In the genomic region with DNA sequence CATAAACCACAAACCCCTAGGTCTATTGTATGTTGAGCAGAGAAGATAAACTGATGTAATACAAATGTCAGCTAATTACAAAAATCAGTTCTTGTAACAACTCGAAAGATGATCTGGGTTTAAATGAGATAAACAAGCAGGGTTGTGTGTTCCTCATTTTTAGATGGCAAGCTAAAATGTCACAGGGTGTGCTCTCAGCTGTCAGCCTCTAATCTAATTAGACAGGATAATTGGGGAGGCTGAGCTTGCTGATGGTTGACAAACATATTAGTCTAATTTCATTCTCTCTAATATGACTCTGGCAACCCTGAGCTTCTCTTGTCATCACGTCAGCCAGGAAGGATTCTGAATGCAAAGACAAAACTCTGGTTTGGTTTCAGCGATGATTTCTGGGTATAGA, we compare ENCODE assay signal across 18 cellular contexts.
DNase-seq lines count a peak whose midpoint lies in the region; TF ChIP-seq lines count a peak whose summit lies in the region.
"Had no signal": no experiment of that assay in that cellular context is flagged by ENCODE, and none has a peak within 500 bp of the region (broad histone marks: within the 10 kb centered on the region; RNA-seq: fewer than 3 reads in every experiment).

No MANE protein-coding gene starts in this region.

- TF ChIP-seq CTCF in WERI-Rb-1 (IDR thresholded peaks at IDR 0.05; ENCODE audit: low read depth, low read length) (no peak), mesothelial cell of epicardium (IDR thresholded peaks at IDR 0.05; ENCODE audit: unreplicated experiment) (no peak)

- no peaks in the 10 kb centered on the region for H3K27me3 ChIP-seq in WERI-Rb-1 (ENCODE audit: insufficient read depth, low read depth, severe bottlenecking)
- H3K27me3 ChIP-seq: BLaER1 treated with 17β-estradiol and CSF1 and Interleukin-3, amounts not matched to agents 10 nM and 100 nM had no signal

- no peaks in the 10 kb centered on the region for H3K9me3 ChIP-seq in WERI-Rb-1 (ENCODE audit: severe bottlenecking)
- H3K9me3 ChIP-seq: BLaER1 treated with 17β-estradiol and CSF1 and Interleukin-3, amounts not matched to agents 10 nM and 100 nM had no signal

- H3K27ac ChIP-seq in WERI-Rb-1 = peak overlapping the region; percentile 72
- H3K27ac ChIP-seq: BLaER1 treated with 17β-estradiol and CSF1 and Interleukin-3, amounts not matched to agents 10 nM and 100 nM had no signal

- H3K27me3 Mint-ChIP-seq in mesothelial cell of epicardium (ENCODE audit: low read depth) = peaks cover 38% of the 10 kb centered on the region
- peaks cover 7% of the 10 kb centered on the region for H3K27me3 Mint-ChIP-seq in activated CD4-positive, alpha-beta memory T cell treated with anti-CD3 and anti-CD28 coated beads for 36 hours

- DNase-seq in NCI-H524 (lab: John Stamatoyannopoulos, UW) = peak; percentile 12 to 38
- no peak for DNase-seq in NCI-H524 treated with DMSO at 0.1 percent for 48 hours (lab: John Stamatoyannopoulos, UW)
- DNase-seq in NCI-H748 (lab: John Stamatoyannopoulos, UW; ENCODE audit: unreplicated experiment) = peak; percentile 92
- peak; percentile 35 for DNase-seq in WERI-Rb-1
- DNase-seq in mesothelial cell of epicardium (ENCODE audit: low spot score in 2 of 2, unreplicated experiment in 2 of 2) = no peak
- DNase-seq in DMS53 (lab: John Stamatoyannopoulos, UW) = no peak
- no peak for DNase-seq in activated CD4-positive, alpha-beta memory T cell treated with anti-CD3 and anti-CD28 coated beads for 36 hours
- DNase-seq in GM19238 (ENCODE audit: insufficient read length, low spot score) = no peak
- DNase-seq: 8988T, DMS153, HCEC 1CT, IMR-90, Kasumi-1, NCI-H187, NCI-H2171, SHP77 treated with DMSO at 0.1 percent for 48 hours had no signal

- no peak overlapping the region for H3K4me3 Mint-ChIP-seq in mesothelial cell of epicardium
- H3K4me3 Mint-ChIP-seq in activated CD4-positive, alpha-beta memory T cell treated with anti-CD3 and anti-CD28 coated beads for 36 hours = no peak overlapping the region

- H3K36me3 Mint-ChIP-seq in mesothelial cell of epicardium = no peaks in the 10 kb centered on the region
- no peaks in the 10 kb centered on the region for H3K36me3 Mint-ChIP-seq in activated CD4-positive, alpha-beta memory T cell treated with anti-CD3 and anti-CD28 coated beads for 36 hours

- intact Hi-C loops in activated CD4-positive, alpha-beta memory T cell treated with anti-CD3 and anti-CD28 coated beads for 36 hours (cut with micrococcal nuclease) = no loop called here

- peaks cover 8% of the 10 kb centered on the region for H3K4me1 Mint-ChIP-seq in mesothelial cell of epicardium
- H3K4me1 Mint-ChIP-seq in activated CD4-positive, alpha-beta memory T cell treated with anti-CD3 and anti-CD28 coated beads for 36 hours (ENCODE audit: low read depth) = no peaks in the 10 kb centered on the region

- POLR2A ChIA-PET in activated CD4-positive, alpha-beta memory T cell treated with anti-CD3 and anti-CD28 coated beads for 36 hours (lab: Charles Lee) = interaction anchor here (1.1 kb wide), 1 partner anchor 17 kb away, joined by 3 read pairs; no protein-coding TSS in a partner anchor

- no peak overlapping the region for H3K27ac Mint-ChIP-seq in mesothelial cell of epicardium
- H3K27ac Mint-ChIP-seq in activated CD4-positive, alpha-beta memory T cell treated with anti-CD3 and anti-CD28 coated beads for 36 hours = no peak overlapping the region

- H3K36me3 ChIP-seq in WERI-Rb-1 = no peaks in the 10 kb centered on the region
- H3K36me3 ChIP-seq: BLaER1 treated with 17β-estradiol and CSF1 and Interleukin-3, amounts not matched to agents 10 nM and 100 nM had no signal

- peak overlapping the region; percentile 27 for H3K4me3 ChIP-seq in WERI-Rb-1 (ENCODE audit: low read depth, low read length)
- H3K4me3 ChIP-seq: BLaER1 treated with 17β-estradiol and CSF1 and Interleukin-3, amounts not matched to agents 10 nM and 100 nM; GM12878 had no signal

- CTCF ChIA-PET in activated CD4-positive, alpha-beta memory T cell treated with anti-CD3 and anti-CD28 coated beads for 36 hours (lab: Charles Lee) = no interaction called here

- H3K9me3 Mint-ChIP-seq in mesothelial cell of epicardium = no peaks in the 10 kb centered on the region
- H3K9me3 Mint-ChIP-seq in activated CD4-positive, alpha-beta memory T cell treated with anti-CD3 and anti-CD28 coated beads for 36 hours = no peaks in the 10 kb centered on the region

Comparison
In these comparisons a context has a peak if more than half of its experiments do, and no peak if none do; other contexts are left out.
1. DNase-seq: peak in NCI-H524 (2 of 2), NCI-H748 (single experiment) and WERI-Rb-1 (single experiment); none in NCI-H524 treated with DMSO at 0.1 percent for 48 hours (single experiment), mesothelial cell of epicardium (0 of 2), DMS53 (single experiment), activated CD4-positive, alpha-beta memory T cell treated with anti-CD3 and anti-CD28 coated beads for 36 hours (single experiment) and GM19238 (single experiment).